ENCODE assay signal across 1 cellular context in genomic region chr7:107501593-107501992, GRCh38.
TF ChIP-seq lines count a peak whose summit lies in the region.

No MANE protein-coding gene starts in this region.

TF ChIP-seq in K562, 482 proteins besides CTCF, POLR2A, EP300 and RAD21:
- TF ChIP-seq ZNF592 (IDR thresholded peaks at IDR 0.05), result 0 out of 2 replicates have a peak, but pooled peaks have one; percentile 19
- TF ChIP-seq CHAMP1 (IDR thresholded peaks at IDR 0.05), result peak; percentile 65; the same call in 1 of the 2 replicates
- TF ChIP-seq NBN (IDR thresholded peaks at IDR 0.05; ENCODE audit: low read depth), result no peak
- TF ChIP-seq ZBTB5 (IDR thresholded peaks at IDR 0.05), result no peak
- no peak for TF ChIP-seq BRD9 (IDR thresholded peaks at IDR 0.05; ENCODE audit: low read depth, partially characterized antibody)
- TF ChIP-seq SMC3 (conservative IDR thresholded peaks at IDR 0.05; ENCODE audit: insufficient read depth, low read depth, low read length), result peak; percentile 86
- TF ChIP-seq NFE2 (IDR thresholded peaks at IDR 0.05; ENCODE audit: low read depth), result 0 out of 2 replicates have a peak, but pooled peaks have one; percentile 11
- 0 out of 2 replicates have a peak, but pooled peaks have one; percentile 61 for TF ChIP-seq GATAD2B (IDR thresholded peaks at IDR 0.05; ENCODE audit: borderline replicate concordance)
- TF ChIP-seq GABPA (tag; conservative IDR thresholded peaks at IDR 0.05; ENCODE audit: low read depth), result 0 out of 2 replicates have a peak, but pooled peaks have one; percentile 17
- 0 out of 2 replicates have a peak, but pooled peaks have one; percentile 30 for TF ChIP-seq POLR2H (tag; IDR thresholded peaks at IDR 0.05; ENCODE audit: low read depth)
- TF ChIP-seq MNT (conservative IDR thresholded peaks at IDR 0.05), result peak; percentile 19 to 37; a peak in 1 of 4 replicates
- TF ChIP-seq SMAD3 (CRISPR knock-in tag; conservative IDR thresholded peaks at IDR 0.05), result 0 out of 2 replicates have a peak, but pooled peaks have one; percentile 10
- TF ChIP-seq TAF9B (IDR thresholded peaks at IDR 0.05; ENCODE audit: partially characterized antibody), result peak; percentile 40
- TF ChIP-seq CREM (IDR thresholded peaks at IDR 0.05; ENCODE audit: low read depth), result 0 out of 2 replicates have a peak, but pooled peaks have one; percentile 16
- TF ChIP-seq ZBTB43 (CRISPR knock-in tag; IDR thresholded peaks at IDR 0.05), result no peak
- TF ChIP-seq ZBTB26 (CRISPR knock-in tag; IDR thresholded peaks at IDR 0.05), result no peak
- TF ChIP-seq DEAF1 (CRISPR knock-in tag; IDR thresholded peaks at IDR 0.05), result peak; percentile 86
- 0 out of 2 replicates have a peak, but pooled peaks have one; percentile 15 for TF ChIP-seq FOXM1 (IDR thresholded peaks at IDR 0.05; ENCODE audit: low read depth)
- no peak for TF ChIP-seq FOXM1 (CRISPR knock-in tag; IDR thresholded peaks at IDR 0.05; ENCODE audit: low read depth)
- TF ChIP-seq ARID2 (IDR thresholded peaks at IDR 0.05), result peak; percentile 60; the same call in 1 of the 2 replicates
- TF ChIP-seq MAX (CRISPR knock-in tag; IDR thresholded peaks at IDR 0.05), result no peak
- TF ChIP-seq ZNF668 (CRISPR knock-in tag; IDR thresholded peaks at IDR 0.05), result no peak
- 0 out of 2 replicates have a peak, but pooled peaks have one; percentile 10 for TF ChIP-seq TEAD4 (IDR thresholded peaks at IDR 0.05; ENCODE audit: low read length)
- no peak for TF ChIP-seq TEAD4 (CRISPR knock-in tag; IDR thresholded peaks at IDR 0.05; ENCODE audit: borderline replicate concordance)
- no peak for TF ChIP-seq MEIS2 (IDR thresholded peaks at IDR 0.05; ENCODE audit: partially characterized antibody)
- TF ChIP-seq PHB (CRISPR knock-in tag; IDR thresholded peaks at IDR 0.05), result no peak
- no peak for TF ChIP-seq ZNF311 (CRISPR knock-in tag; IDR thresholded peaks at IDR 0.05)
- TF ChIP-seq CEBPZ (IDR thresholded peaks at IDR 0.05; ENCODE audit: borderline replicate concordance, low read depth, low read length), result no peak
- TF ChIP-seq ARID3A (IDR thresholded peaks at IDR 0.05; ENCODE audit: borderline replicate concordance, low read depth, low read length), result peak; percentile 78; the same call in 1 of the 2 replicates
- 0 out of 2 replicates have a peak, but pooled peaks have one; percentile 6 for TF ChIP-seq RFX1 (IDR thresholded peaks at IDR 0.05)
